ENCODE assay signal across 23 cellular contexts in genomic region chr19:7976461-7976860, GRCh38. TPM values are rescaled to one million over a fixed set of nuclear protein-coding genes. Genes with fewer than 3 reads are reported as not detected.
A peak's percentile ranks its signal among the peaks of the same experiment; 100 is the strongest.
DNase-seq lines count a peak whose midpoint lies in the region; ATAC-seq, FAIRE-seq and TF ChIP-seq lines count a peak whose summit lies in the region.
"Had no signal": no experiment of that assay in that cellular context is flagged by ENCODE, and none has a peak within 500 bp of the region (broad histone marks: within the 10 kb centered on the region; RNA-seq: fewer than 3 reads in every experiment).

No MANE protein-coding gene starts in this region.

- no peak for TF ChIP-seq POLR2A in GM12878 (IDR thresholded peaks at IDR 0.05; ENCODE audit: low read depth, low read length)

- no peak overlapping the region for H3K27ac ChIP-seq in OCI-LY7 (ENCODE audit: low read depth, low read length, poor library complexity, severe bottlenecking)
- H3K27ac ChIP-seq in GM12878 (ENCODE audit: control insufficient read depth, insufficient read depth), result no peak overlapping the region
- no peak overlapping the region for H3K27ac ChIP-seq in osteoblast (ENCODE audit: low read depth, low read length)
- no peak overlapping the region for H3K27ac ChIP-seq in ascending aorta
- H3K27ac ChIP-seq in colonic mucosa, result no peak overlapping the region
- H3K27ac ChIP-seq: GM23248 had no signal

- DNase-seq in OCI-LY7 (ENCODE audit: low spot score) (no peak), GM12878 (ENCODE audit: low read depth, low spot score) (no peak), osteoblast (ENCODE audit: insufficient read length, low spot score, missing footprints) (peak; percentile 63), HFFc6 (no peak), ascending aorta (ENCODE audit: low spot score in 2 of 2) (no peak), colonic mucosa (no peak)
- DNase-seq: ACHN; BE2C; C1 segment of cervical spinal cord; CD4-positive, CD25-positive, alpha-beta regulatory T cell; CD8-positive, alpha-beta memory T cell; COR-L47; DMS 273 treated with DMSO at 0.1 percent for 48 hours; DMS53; DND-41; EL; GM23248 had no signal

- H3K4me2 ChIP-seq in OCI-LY7 (ENCODE audit: low read length) (no peak overlapping the region), GM12878 (ENCODE audit: control insufficient read depth, insufficient read depth) (no peak overlapping the region), osteoblast (ENCODE audit: insufficient read depth, low read length) (no peak overlapping the region)

- H3K36me3 Mint-ChIP-seq in HFFc6 (ENCODE audit: low read depth), result peaks cover 12% of the 10 kb centered on the region

- BruUV-seq in OCI-LY7 (replicated peaks; lab: Mats Ljungman, UMichigan), result TSS peak; percentile 14
- TSS peak; percentile 31 for BruUV-seq in GM12878 (replicated peaks; lab: Mats Ljungman, UMichigan)

- SMC1A ChIA-PET in GM12878 (lab: Charles Lee; ENCODE audit: uncharacterized antibody, unreplicated experiment), result no interaction called here

- H3K4me3 ChIP-seq in OCI-LY7 (ENCODE audit: low read depth, low read length, poor library complexity, severe bottlenecking) (no peak overlapping the region), GM12878 (no peak overlapping the region), osteoblast (ENCODE audit: insufficient read depth, low read length) (no peak overlapping the region), ascending aorta (no peak overlapping the region), colonic mucosa (no peak overlapping the region)
- H3K4me3 ChIP-seq: GM23248, HAP-1 had no signal

- peaks cover 7% of the 10 kb centered on the region; the same call in 1 of the 2 replicates for H3K4me1 Mint-ChIP-seq in HFFc6 (ENCODE audit: low read depth)
- H3K4me1 Mint-ChIP-seq: CD8-positive, alpha-beta memory T cell had no signal

- H2AFZ ChIP-seq in OCI-LY7 (ENCODE audit: low read length) (no peak overlapping the region), GM12878 (ENCODE audit: control insufficient read depth, low read depth, low read length) (no peak overlapping the region), osteoblast (ENCODE audit: low read length) (no peak overlapping the region)
- H2AFZ ChIP-seq: GM23248 had no signal

- no peak for TF ChIP-seq RAD21 in GM12878 (IDR thresholded peaks at IDR 0.05; ENCODE audit: insufficient read depth, low read depth, low read length)

- no peak overlapping the region for H3K4me3 Mint-ChIP-seq in HFFc6
- H3K4me3 Mint-ChIP-seq: CD4-positive, CD25-positive, alpha-beta regulatory T cell; CD8-positive, alpha-beta memory T cell had no signal

- H3K27ac Mint-ChIP-seq in HFFc6, result no peak overlapping the region
- H3K27ac Mint-ChIP-seq: CD4-positive, CD25-positive, alpha-beta regulatory T cell; CD8-positive, alpha-beta memory T cell; IgD-negative memory B cell had no signal

- TF ChIP-seq CTCF in OCI-LY7 (conservative IDR thresholded peaks at IDR 0.05; ENCODE audit: low read length) (no peak), GM12878 (IDR thresholded peaks at IDR 0.05 in 2 of 3, conservative IDR thresholded peaks at IDR 0.05 in 1 of 3; ENCODE audit: control insufficient read depth in 2 of 3, extremely low read depth in 1 of 3, insufficient read depth in 1 of 3, low read depth in 3 of 3, low read length in 3 of 3) (no peak), osteoblast (IDR thresholded peaks at IDR 0.05; ENCODE audit: extremely low read depth, low read depth, low read length) (no peak), HFFc6 (IDR thresholded peaks at IDR 0.05) (no peak), ascending aorta (IDR thresholded peaks at IDR 0.05) (no peak), colonic mucosa (IDR thresholded peaks at IDR 0.05) (no peak)

- in situ Hi-C loops in GM12878 (cut with MboI), result no loop called here

- H3K36me3 ChIP-seq in OCI-LY7 (ENCODE audit: insufficient read depth, low read length), result peaks cover 86% of the 10 kb centered on the region
- H3K36me3 ChIP-seq in GM12878 (ENCODE audit: control insufficient read depth in 2 of 2, insufficient read depth in 2 of 2, low read length in 1 of 2), result peaks cover 28 to 52% of the 10 kb centered on the region in 2 experiments; a peak in 3 of 4 replicates
- H3K36me3 ChIP-seq in osteoblast (ENCODE audit: insufficient read depth, low read length), result peaks cover 49% of the 10 kb centered on the region
- H3K36me3 ChIP-seq in ascending aorta, result peaks cover 57 to 75% of the 10 kb centered on the region in 2 donors
- peaks cover 10% of the 10 kb centered on the region for H3K36me3 ChIP-seq in colonic mucosa

- no peaks in the 10 kb centered on the region for H3K9me3 Mint-ChIP-seq in HFFc6
- H3K9me3 Mint-ChIP-seq: CD8-positive, alpha-beta memory T cell; IgD-negative memory B cell had no signal

- no peaks in the 10 kb centered on the region for H3K4me1 ChIP-seq in OCI-LY7 (ENCODE audit: insufficient read depth, low read length, poor library complexity, severe bottlenecking)
- no peaks in the 10 kb centered on the region for H3K4me1 ChIP-seq in GM12878 (ENCODE audit: control insufficient read depth, insufficient read depth, low read length)
- H3K4me1 ChIP-seq in osteoblast (ENCODE audit: insufficient read depth, low read length), result no peaks in the 10 kb centered on the region
- H3K4me1 ChIP-seq in ascending aorta, result peaks cover 0 to 3% of the 10 kb centered on the region in 2 donors
- no peaks in the 10 kb centered on the region for H3K4me1 ChIP-seq in colonic mucosa
- H3K4me1 ChIP-seq: BE2C, HAP-1 had no signal

- POLR2A ChIA-PET in OCI-LY7 (lab: Charles Lee), result no interaction called here
- POLR2A ChIA-PET in GM12878 (lab: Charles Lee), result interaction anchor here (0.6 kb wide), 1 partner anchor 319 kb away, joined by 3 read pairs; no protein-coding TSS in a partner anchor

- H3K27me3 ChIP-seq in GM12878 (replicated peaks in 1 of 2; ENCODE audit: control insufficient read depth in 2 of 2, insufficient read depth in 2 of 2, low read length in 1 of 2) (no peaks in the 10 kb centered on the region), osteoblast (ENCODE audit: insufficient read depth, low read length) (no peaks in the 10 kb centered on the region), ascending aorta (no peaks in the 10 kb centered on the region), colonic mucosa (no peaks in the 10 kb centered on the region)
- H3K27me3 ChIP-seq: BE2C had no signal

- no peak for TF ChIP-seq EP300 in GM12878 (IDR thresholded peaks at IDR 0.05; ENCODE audit: borderline replicate concordance in 1 of 2, control insufficient read depth in 1 of 2, low read depth in 2 of 2, low read length in 2 of 2)

- ATAC-seq in GM12878, result no peak

- RAD21 ChIA-PET in GM12878 (lab: Charles Lee; ENCODE audit: unreplicated experiment), result no interaction called here

- H4K20me1 ChIP-seq in OCI-LY7 (ENCODE audit: insufficient read depth, low read length) (no peaks in the 10 kb centered on the region), GM12878 (ENCODE audit: control insufficient read depth, insufficient read depth) (no peaks in the 10 kb centered on the region), osteoblast (ENCODE audit: insufficient read depth, low read length) (peaks cover 27% of the 10 kb centered on the region)

- H3K27me3 Mint-ChIP-seq in HFFc6 (ENCODE audit: insufficient read depth), result no peaks in the 10 kb centered on the region
- H3K27me3 Mint-ChIP-seq: CD4-positive, CD25-positive, alpha-beta regulatory T cell; CD8-positive, alpha-beta memory T cell; IgD-negative memory B cell had no signal

- CTCF ChIA-PET in OCI-LY7 (lab: Charles Lee; ENCODE audit: unreplicated experiment), result no interaction called here
- CTCF ChIA-PET in GM12878 (lab: Yijun Ruan, JAX), result interaction anchor here (0.7 kb wide), 1 partner anchor 182 kb away, joined by 6 read pairs; no protein-coding TSS in a partner anchor

- intact Hi-C loops in OCI-LY7 (cut with micrococcal nuclease; ENCODE audit: unreplicated experiment), result no loop called here
- intact Hi-C loops in GM12878 (cut with micrococcal nuclease; ENCODE audit: unreplicated experiment), result no loop called here
- intact Hi-C loops in ascending aorta (cut with DNase I), result no loop called here
- intact Hi-C loops in colonic mucosa (cut with DNase I), result no loop called here

- FAIRE-seq in GM12878 (lab: Jason Lieb, UNC), result no peak
- FAIRE-seq: A204.1, GM12891, GM19239, HTR-8/SVneo had no signal

- H3K79me2 ChIP-seq in OCI-LY7 (ENCODE audit: insufficient read depth, low read depth, low read length), result no peaks in the 10 kb centered on the region
- no peaks in the 10 kb centered on the region for H3K79me2 ChIP-seq in GM12878 (ENCODE audit: control insufficient read depth, insufficient read depth, low read length)
- peaks cover 21% of the 10 kb centered on the region for H3K79me2 ChIP-seq in osteoblast (ENCODE audit: insufficient read depth, low read length)

- no peaks in the 10 kb centered on the region for H3K9me2 ChIP-seq in OCI-LY7 (ENCODE audit: insufficient read depth, low read length)

- no peaks in the 10 kb centered on the region for H3K9me3 ChIP-seq in OCI-LY7 (ENCODE audit: low read length)
- no peaks in the 10 kb centered on the region for H3K9me3 ChIP-seq in GM12878 (replicated peaks; ENCODE audit: control insufficient read depth, insufficient read depth, low read length)
- H3K9me3 ChIP-seq in osteoblast (ENCODE audit: low read depth, low read length), result no peaks in the 10 kb centered on the region
- H3K9me3 ChIP-seq in ascending aorta, result no peaks in the 10 kb centered on the region
- H3K9me3 ChIP-seq in colonic mucosa, result no peaks in the 10 kb centered on the region
- H3K9me3 ChIP-seq: BE2C, HAP-1 had no signal

- 97% methylated on average over 4 of the region's 4 CpGs for WGBS in GM12878 (ENCODE audit: insufficient coverage, insufficient replicate concordance, low lambda C conversion rate, missing lambda C conversion rate)

- no peak overlapping the region for H3K9ac ChIP-seq in GM12878 (ENCODE audit: control insufficient read depth, insufficient read depth, low read length)
- no peak overlapping the region for H3K9ac ChIP-seq in colonic mucosa (ENCODE audit: low read depth in 2 of 2, low read length in 2 of 2)
- H3K9ac ChIP-seq: GM23248 had no signal

RNA-seq across cellular contexts. Expression of gene ELAVL1, which starts 29.0 kb away (rescaled TPM):
- 43.5 and 65.4 TPM in 2 replicates for total RNA-seq in OCI-LY7 (2014; rRNA removed; shearing (Covaris generic))
- 162 and 168 TPM in 2 replicates for total RNA-seq in OCI-LY7 (2022)
- total RNA-seq in GM12878 (2013; cell fraction: nucleolus; rRNA removed), result 21.0 TPM in 2 replicates
- 48.6 and 50.8 TPM in 2 replicates for total RNA-seq in GM12878 (2014; rRNA removed)
- 62.6 and 72.5 TPM in 2 replicates for total RNA-seq in GM12878 (2014; rRNA removed; fragmentation: Illumina TruSeq; extraction: Trizol)
- total RNA-seq in GM12878 (2021), result 152 and 155 TPM in 2 replicates
- polyA plus RNA-seq in GM12878 (2011; ENCODE audit: low read depth), result 28.8 TPM
- 56.8 and 68.2 TPM in 2 replicates for polyA plus RNA-seq in GM12878 (2011; rRNA removed)
- 81.7 and 93.7 TPM in 2 replicates for polyA plus RNA-seq in GM12878 (2011; cell fraction: cytosol; rRNA removed)
- 45.9 and 67.9 TPM in 2 replicates for polyA plus RNA-seq in GM12878 (2011; cell fraction: nucleus; rRNA removed)
- polyA plus RNA-seq in GM12878 (2012), result 43.1 and 57.4 TPM in 2 replicates
- polyA plus RNA-seq in GM12878 (2014; fragmentation: Illumina TruSeq; extraction: Trizol), result 84.5 and 112 TPM in 2 replicates
- 10 to 100 TPM in 1 of 2 experiments, 1 to 10 TPM in 1; 7.4 to 12.9 TPM for polyA plus RNA-seq in GM12878 (2014; fragmentation: Nextera tagmentation; extraction: Ambion mirVana)
- 86.8 and 102 TPM in 2 replicates for polyA plus RNA-seq in GM12878 (2014; rRNA removed)
- 100 to 1,000 TPM in 1 of 2 experiments, 10 to 100 TPM in 1; 33.4 to 138 TPM for polyA plus RNA-seq in GM12878 (2016; fragmentation: Nextera tagmentation; extraction: Ambion mirVana)
- 55.2 and 70.5 TPM in 2 replicates for polyA minus RNA-seq in GM12878 (2011; rRNA and poly(A)+ RNA removed)
- 29.3 and 37.1 TPM in 2 replicates for polyA minus RNA-seq in GM12878 (2011; cell fraction: cytosol; rRNA and poly(A)+ RNA removed)
- 4.2 and 10.9 TPM in 2 replicates for polyA minus RNA-seq in GM12878 (2011; cell fraction: nucleus; rRNA and poly(A)+ RNA removed)
- total RNA-seq in osteoblast, result 23.0 and 25.7 TPM in 2 replicates
- total RNA-seq in HFFc6 (2021; fragmentation: NEBNext Ultra II Directional; extraction: Animal tissue kit (Norgen Biotek cat#: 25700)), result 100 to 1,000 TPM; 105 to 127 (median 115) TPM
- 19.9 TPM for total RNA-seq in ascending aorta
- total RNA-seq in colonic mucosa, result 100 to 1,000 TPM in 1 of 2 donors, 10 to 100 TPM in 1; 65.8 to 116 TPM

RNA-seq across cellular contexts. Expression of gene TIMM44, which starts 33.0 kb away (rescaled TPM):
- 86.0 and 89.0 TPM in 2 replicates for total RNA-seq in OCI-LY7 (2014; rRNA removed; shearing (Covaris generic))
- total RNA-seq in OCI-LY7 (2022) (97.6 and 116 TPM in 2 replicates), GM12878 (2014; rRNA removed) (52.6 and 65.7 TPM in 2 replicates), GM12878 (2014; rRNA removed; fragmentation: Illumina TruSeq; extraction: Trizol) (43.5 and 59.1 TPM in 2 replicates), GM12878 (2021) (81.9 and 90.7 TPM in 2 replicates), osteoblast (52.5 and 55.4 TPM in 2 replicates), ascending aorta (151 TPM), colonic mucosa (100 to 1,000 TPM in 1 of 2 donors, 10 to 100 TPM in 1; 50.8 to 118 TPM)
- 71.2 and 71.4 TPM in 2 replicates for total RNA-seq in GM12878 (2013; cell fraction: nucleolus; rRNA removed)
- 20.1 TPM for polyA plus RNA-seq in GM12878 (2011; ENCODE audit: low read depth)
- polyA plus RNA-seq in GM12878 (2011; rRNA removed) (36.8 and 37.3 TPM in 2 replicates), GM12878 (2014; fragmentation: Illumina TruSeq; extraction: Trizol) (27.0 and 42.9 TPM in 2 replicates), GM12878 (2014; fragmentation: Nextera tagmentation; extraction: Ambion mirVana) (1 to 10 TPM; 6.6 to 10.0 TPM), GM12878 (2014; rRNA removed) (76.3 and 94.1 TPM in 2 replicates), GM12878 (2016; fragmentation: Nextera tagmentation; extraction: Ambion mirVana) (10 to 100 TPM; 56.1 to 61.9 TPM)
- 40.7 and 85.2 TPM in 2 replicates for polyA plus RNA-seq in GM12878 (2011; cell fraction: cytosol; rRNA removed)
- polyA plus RNA-seq in GM12878 (2011; cell fraction: nucleus; rRNA removed), result 120 and 180 TPM in 2 replicates
- polyA plus RNA-seq in GM12878 (2012), result 43.0 and 49.0 TPM in 2 replicates
- 23.5 and 32.5 TPM in 2 replicates for polyA minus RNA-seq in GM12878 (2011; rRNA and poly(A)+ RNA removed)
- 21.6 and 26.1 TPM in 2 replicates for polyA minus RNA-seq in GM12878 (2011; cell fraction: cytosol; rRNA and poly(A)+ RNA removed)
- 18.5 and 36.6 TPM in 2 replicates for polyA minus RNA-seq in GM12878 (2011; cell fraction: nucleus; rRNA and poly(A)+ RNA removed)
- total RNA-seq in HFFc6 (2021; fragmentation: NEBNext Ultra II Directional; extraction: Animal tissue kit (Norgen Biotek cat#: 25700)), result 10 to 100 TPM; 42.9 to 53.5 (median 46.1) TPM

RNA-seq across cellular contexts. Expression of gene CTXN1, which starts 50.5 kb away (rescaled TPM):
- total RNA-seq in OCI-LY7 (2014; rRNA removed; shearing (Covaris generic)), result 0.13 TPM in 1 of 2 replicates, not detected in the other
- total RNA-seq in OCI-LY7 (2022) (0.98 and 1.0 TPM in 2 replicates), GM12878 (2014; rRNA removed) (0.11 and 0.23 TPM in 2 replicates), GM12878 (2014; rRNA removed; fragmentation: Illumina TruSeq; extraction: Trizol) (not detected in 2 replicates), GM12878 (2021) (1.0 and 1.1 TPM in 2 replicates), osteoblast (1.5 and 2.5 TPM in 2 replicates), ascending aorta (not detected), colonic mucosa (1 to 10 TPM; 1.5 to 4.4 TPM)
- total RNA-seq in GM12878 (2013; cell fraction: nucleolus; rRNA removed), result not detected in 2 replicates
- polyA plus RNA-seq in GM12878 (2011; ENCODE audit: low read depth), result not detected
- polyA plus RNA-seq in GM12878 (2011; rRNA removed) (not detected in 2 replicates), GM12878 (2014; fragmentation: Illumina TruSeq; extraction: Trizol) (0.04 TPM in 1 of 2 replicates, not detected in the other), GM12878 (2014; fragmentation: Nextera tagmentation; extraction: Ambion mirVana) (not detected), GM12878 (2014; rRNA removed) (0.33 and 0.84 TPM in 2 replicates), GM12878 (2016; fragmentation: Nextera tagmentation; extraction: Ambion mirVana) (under 1 TPM; 0.43 to 0.57 TPM)
- polyA plus RNA-seq in GM12878 (2011; cell fraction: cytosol; rRNA removed), result 0.15 and 0.32 TPM in 2 replicates
- 0.28 and 0.69 TPM in 2 replicates for polyA plus RNA-seq in GM12878 (2011; cell fraction: nucleus; rRNA removed)
- polyA plus RNA-seq in GM12878 (2012), result 0.17 and 0.49 TPM in 2 replicates
- polyA minus RNA-seq in GM12878 (2011; rRNA and poly(A)+ RNA removed), result not detected in 2 replicates
- polyA minus RNA-seq in GM12878 (2011; cell fraction: cytosol; rRNA and poly(A)+ RNA removed), result 1.7 TPM in 1 of 2 replicates, not detected in the other
- polyA minus RNA-seq in GM12878 (2011; cell fraction: nucleus; rRNA and poly(A)+ RNA removed), result not detected in 2 replicates
- 10 to 100 TPM in 2 of 6 experiments, 1 to 10 TPM in 4; 5.0 to 14.0 (median 5.4) TPM for total RNA-seq in HFFc6 (2021; fragmentation: NEBNext Ultra II Directional; extraction: Animal tissue kit (Norgen Biotek cat#: 25700))
- total RNA-seq: CD4-positive, CD25-positive, alpha-beta regulatory T cell had no signal
- polyA plus RNA-seq: CD4-positive, CD25-positive, alpha-beta regulatory T cell; CD8-positive, alpha-beta memory T cell; IgD-negative memory B cell had no signal

RNA-seq across cellular contexts. Expression of gene SNAPC2, which starts 56.3 kb away (rescaled TPM):
- 4.9 and 21.6 TPM in 2 replicates for total RNA-seq in OCI-LY7 (2014; rRNA removed; shearing (Covaris generic))
- total RNA-seq in OCI-LY7 (2022) (6.2 and 8.2 TPM in 2 replicates), GM12878 (2014; rRNA removed) (16.0 and 16.8 TPM in 2 replicates), GM12878 (2014; rRNA removed; fragmentation: Illumina TruSeq; extraction: Trizol) (5.1 and 7.0 TPM in 2 replicates), GM12878 (2021) (17.6 and 20.8 TPM in 2 replicates), osteoblast (16.8 and 18.5 TPM in 2 replicates), ascending aorta (30.5 TPM), colonic mucosa (10 to 100 TPM; 13.4 to 15.4 TPM)
- 2.5 and 3.5 TPM in 2 replicates for total RNA-seq in GM12878 (2013; cell fraction: nucleolus; rRNA removed)
- polyA plus RNA-seq in GM12878 (2011; ENCODE audit: low read depth), result 3.1 TPM
- polyA plus RNA-seq in GM12878 (2011; rRNA removed) (3.6 and 9.2 TPM in 2 replicates), GM12878 (2014; fragmentation: Illumina TruSeq; extraction: Trizol) (0.86 and 5.4 TPM in 2 replicates), GM12878 (2014; fragmentation: Nextera tagmentation; extraction: Ambion mirVana) (1 to 10 TPM in 1 of 2 experiments, under 1 TPM in 1; 0.19 to 1.0 TPM), GM12878 (2014; rRNA removed) (17.7 and 18.3 TPM in 2 replicates), GM12878 (2016; fragmentation: Nextera tagmentation; extraction: Ambion mirVana) (10 to 100 TPM; 15.9 to 19.7 TPM)
- 11.9 and 19.3 TPM in 2 replicates for polyA plus RNA-seq in GM12878 (2011; cell fraction: cytosol; rRNA removed)
- polyA plus RNA-seq in GM12878 (2011; cell fraction: nucleus; rRNA removed), result 16.3 and 18.2 TPM in 2 replicates
- 14.8 and 15.4 TPM in 2 replicates for polyA plus RNA-seq in GM12878 (2012)
- 2.9 and 9.8 TPM in 2 replicates for polyA minus RNA-seq in GM12878 (2011; rRNA and poly(A)+ RNA removed)
- 7.2 and 7.3 TPM in 2 replicates for polyA minus RNA-seq in GM12878 (2011; cell fraction: cytosol; rRNA and poly(A)+ RNA removed)
- 4.7 and 6.4 TPM in 2 replicates for polyA minus RNA-seq in GM12878 (2011; cell fraction: nucleus; rRNA and poly(A)+ RNA removed)
- total RNA-seq in HFFc6 (2021; fragmentation: NEBNext Ultra II Directional; extraction: Animal tissue kit (Norgen Biotek cat#: 25700)), result 10 to 100 TPM; 22.3 to 27.1 (median 25.2) TPM
